In the genomic region with DNA sequence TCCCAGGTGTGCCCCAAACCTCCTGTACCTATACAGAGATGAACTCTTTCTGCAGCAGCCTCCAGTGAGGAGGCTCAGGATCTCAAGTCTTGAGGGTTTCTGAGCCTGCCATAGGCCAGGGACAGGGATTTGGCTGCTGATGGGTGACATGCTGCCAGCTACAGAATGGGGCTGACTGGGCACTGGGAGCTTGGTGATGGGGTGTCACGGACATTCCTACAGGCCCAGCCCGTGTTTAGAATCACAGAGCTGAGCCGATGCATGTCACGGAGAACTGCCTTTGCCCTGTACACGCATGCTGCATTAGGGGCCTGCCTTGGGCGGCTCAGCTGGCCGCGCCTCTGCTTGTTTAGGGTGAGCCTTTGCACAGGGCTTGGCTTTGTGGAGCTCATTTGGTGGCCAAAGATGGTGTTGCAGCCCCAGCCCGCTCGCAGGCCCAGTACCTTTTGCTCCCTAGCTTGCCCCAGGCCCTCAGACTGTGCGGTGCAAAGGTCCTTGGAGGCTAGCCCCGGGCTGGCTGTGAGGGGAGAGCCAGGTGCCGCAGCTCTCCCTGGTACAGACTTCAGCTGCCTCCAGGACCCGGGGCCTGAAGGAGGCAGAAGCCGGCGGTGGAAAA, we compare ENCODE assay signal across 1 cellular context.
A peak's percentile ranks its signal among the peaks of the same experiment; 100 is the strongest.
TF ChIP-seq lines count a peak whose summit lies in the region.

No MANE protein-coding gene starts in this region.

TF ChIP-seq in H1, 55 proteins besides CTCF, POLR2A, EP300 and RAD21:
- TF ChIP-seq GABPA (IDR thresholded peaks at IDR 0.05; ENCODE audit: borderline replicate concordance, insufficient read depth, low read length) (0 out of 2 replicates have a peak, but pooled peaks have one; percentile 8), CBX5 (IDR thresholded peaks at IDR 0.05; ENCODE audit: low read depth, low read length) (no peak), PHF8 (conservative IDR thresholded peaks at IDR 0.05; ENCODE audit: low read depth, low read length) (peak; percentile 58), TBP (IDR thresholded peaks at IDR 0.05; ENCODE audit: low read depth, low read length) (no peak), CTBP2 (IDR thresholded peaks at IDR 0.05; ENCODE audit: borderline replicate concordance, insufficient read depth, insufficient read length, low read length) (no peak), USF2 (IDR thresholded peaks at IDR 0.05; ENCODE audit: low read length) (no peak), TCF12 (IDR thresholded peaks at IDR 0.05; ENCODE audit: low read depth, low read length) (no peak), SP4 (IDR thresholded peaks at IDR 0.05; ENCODE audit: low read length) (no peak)
